Comparison of ENCODE assay signal across 8 cellular contexts in the genomic region with DNA sequence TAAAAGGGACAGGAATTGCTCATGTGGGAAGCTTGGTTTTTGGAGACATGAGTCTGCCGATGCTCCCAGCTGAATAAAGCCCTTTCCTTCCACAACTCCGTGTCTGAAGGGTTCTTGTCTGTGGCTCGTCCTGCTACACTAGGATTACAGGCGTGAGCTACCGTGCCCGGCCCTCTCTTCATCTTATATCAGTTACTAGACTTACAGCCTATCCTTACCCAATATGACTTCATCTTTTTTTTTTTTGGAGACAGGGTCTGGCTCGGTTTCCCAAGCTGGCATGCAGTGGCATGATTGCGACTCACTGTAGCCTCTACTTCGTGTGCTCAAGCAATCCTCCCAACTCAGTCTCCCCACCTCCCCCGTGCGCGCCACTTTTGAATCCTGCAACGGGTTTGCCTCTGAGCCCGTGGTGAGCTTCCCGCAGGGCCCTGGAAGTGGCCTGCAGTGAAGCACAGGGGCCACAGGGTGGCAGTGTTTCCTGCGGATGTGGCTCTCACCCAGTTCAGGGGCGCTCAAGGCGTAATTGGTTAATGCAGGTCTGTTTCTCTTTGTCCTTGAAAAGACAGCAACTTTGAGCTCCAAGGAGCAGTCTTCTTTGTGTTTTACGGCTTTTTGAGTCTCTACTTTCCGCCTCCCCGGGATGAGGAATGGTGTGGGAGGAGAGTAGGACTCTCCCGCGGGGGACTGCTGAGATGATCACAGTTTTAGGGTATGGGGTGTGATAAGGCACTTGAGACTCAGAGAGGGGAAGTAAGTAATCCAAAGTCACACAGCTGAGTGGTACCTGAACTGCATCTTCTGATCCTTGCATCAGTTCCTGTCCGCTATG. TPM values are rescaled to one million over a fixed set of nuclear protein-coding genes. Genes with fewer than 3 reads are reported as not detected.
A peak's percentile ranks its signal among the peaks of the same experiment; 100 is the strongest.
DNase-seq lines count a peak whose midpoint lies in the region; ATAC-seq and TF ChIP-seq lines count a peak whose summit lies in the region.

No MANE protein-coding gene starts in this region.

- intact Hi-C loops in mammary epithelial cell (cut with micrococcal nuclease) = loop anchor here (1.0 to 5.0 kb wide), 3 partner anchors 394 to 800 kb away; no protein-coding TSS in a partner anchor
- intact Hi-C loops in left colon (cut with DNase I, micrococcal nuclease) = loop anchor here (5.0 to 10.0 kb wide), 3 partner anchors 395 to 480 kb away; no protein-coding TSS in a partner anchor

- CTCF ChIA-PET in HEK293T (lab: Yijun Ruan, JAX) (interaction anchor here (0.5 to 3.0 kb wide), 16 partner anchors 8 to 478 kb away, joined by 3 to 48 read pairs (median 4); no protein-coding TSS in a partner anchor), mammary epithelial cell (lab: Charles Lee; ENCODE audit: low non-redundant PET) (interaction anchor here (0.5 to 1.2 kb wide), 7 partner anchors 43 to 959 kb away, joined by 3 to 18 read pairs (median 4); no protein-coding TSS in a partner anchor)

- dilution Hi-C loops in mammary epithelial cell (cut with HindIII; ENCODE audit: low sequenced_read_pairs) = loop anchor here (25.0 kb wide), 1 partner anchor 380 kb away; no protein-coding TSS in a partner anchor

- no peaks in the 10 kb centered on the region for H3K79me2 ChIP-seq in mammary epithelial cell (ENCODE audit: insufficient read depth, low read length)

- no peaks in the 10 kb centered on the region for H3K4me1 ChIP-seq in mammary epithelial cell (ENCODE audit: insufficient read depth, low read length)

- no peak overlapping the region for H3K4me3 ChIP-seq in mammary epithelial cell (replicated peaks in 1 of 3; ENCODE audit: insufficient read depth in 1 of 3, low read depth in 2 of 3, low read length in 3 of 3)

- peak; percentile 92 to 97 for TF ChIP-seq CTCF in mammary epithelial cell (conservative IDR thresholded peaks at IDR 0.05 in 1 of 2, IDR thresholded peaks at IDR 0.05 in 1 of 2; ENCODE audit: extremely low read depth in 1 of 2, insufficient read depth in 1 of 2, low read depth in 1 of 2, low read length in 2 of 2)

- no peaks in the 10 kb centered on the region for H4K20me1 ChIP-seq in mammary epithelial cell (ENCODE audit: insufficient read depth, low read length)

- no peak overlapping the region for H3K27ac ChIP-seq in mammary epithelial cell (ENCODE audit: insufficient read depth, low read depth, low read length)

- no peaks in the 10 kb centered on the region for H3K9me3 ChIP-seq in mammary epithelial cell (replicated peaks; ENCODE audit: insufficient read depth, low read length)

- in situ Hi-C loops in mammary epithelial cell (cut with MboI; ENCODE audit: low sequenced_read_pairs in 2 of 2) = loop anchor here (5.0 to 25.0 kb wide), 4 partner anchors 380 to 805 kb away; no protein-coding TSS in a partner anchor

- ATAC-seq in left colon = peak; percentile 88

- H3K36me3 ChIP-seq in mammary epithelial cell (ENCODE audit: insufficient read depth, low read length) = no peaks in the 10 kb centered on the region

- 29% methylated on average over 16 of the region's 24 CpGs for WGBS in mammary epithelial cell (ENCODE audit: low coverage, missing lambda C conversion rate)

- peak overlapping the region; percentile 41 for H2AFZ ChIP-seq in mammary epithelial cell (ENCODE audit: low read depth, low read length)

- POLR2A ChIA-PET in HEK293T (lab: Yijun Ruan, JAX) = interaction anchor here (0.6 to 1.0 kb wide), 3 partner anchors 156 to 899 kb away, joined by 3 to 5 read pairs (median 3); no protein-coding TSS in a partner anchor

- DNase-seq in DMS153 (lab: John Stamatoyannopoulos, UW) (peak; percentile 24), HEK293T (ENCODE audit: extremely low spot score) (peak; percentile 79), NCI-H2196 (lab: John Stamatoyannopoulos, UW; ENCODE audit: unreplicated experiment) (peak; percentile 84), mammary epithelial cell (peak; percentile 52), left colon (peak in 1 of 2 donors; percentile 49), cortex of kidney (lab: John Stamatoyannopoulos, UW) (no peak)
- DNase-seq in activated CD4-positive, CD25-positive, alpha-beta regulatory T cell treated with anti-CD3 and anti-CD28 coated beads, Interleukin-2, amount 50 U/mL, for 16 hours (ENCODE audit: low read depth, low spot score) = peak; percentile 44
- DNase-seq in stimulated activated CD4-positive, alpha-beta T cell treated with anti-CD3 and anti-CD28 coated beads, Interleukin-4, amount 100 ng/mL, for 1 hour = peak; percentile 68

- BruUV-seq in mammary epithelial cell (replicated peaks; lab: Mats Ljungman, UMichigan) = no TSS peak

- no peak overlapping the region for H3K9ac ChIP-seq in mammary epithelial cell (ENCODE audit: insufficient read depth, low read length)

- H3K4me2 ChIP-seq in mammary epithelial cell (ENCODE audit: insufficient read depth, low read depth, low read length) = no peak overlapping the region

- no peaks in the 10 kb centered on the region for H3K27me3 ChIP-seq in mammary epithelial cell (ENCODE audit: insufficient read depth, low read length)

TF ChIP-seq in HEK293T, 16 proteins besides CTCF, POLR2A, EP300 and RAD21:
- TF ChIP-seq ZNF384 (IDR thresholded peaks at IDR 0.05) (no peak), ELF4 (IDR thresholded peaks at IDR 0.05) (no peak), L3MBTL2 (conservative IDR thresholded peaks at IDR 0.05) (no peak), NFRKB (IDR thresholded peaks at IDR 0.05) (no peak), ARNT (IDR thresholded peaks at IDR 0.05) (no peak), SUZ12 (IDR thresholded peaks at IDR 0.05) (no peak), SP1 (IDR thresholded peaks at IDR 0.05) (no peak), LEF1 (IDR thresholded peaks at IDR 0.05; ENCODE audit: borderline replicate concordance) (no peak), CTBP1 (IDR thresholded peaks at IDR 0.05; ENCODE audit: borderline replicate concordance) (no peak), BHLHE40 (IDR thresholded peaks at IDR 0.05; ENCODE audit: borderline replicate concordance) (no peak), FOXK2 (IDR thresholded peaks at IDR 0.05) (no peak), HDGF (IDR thresholded peaks at IDR 0.05; ENCODE audit: borderline replicate concordance) (no peak), TARDBP (IDR thresholded peaks at IDR 0.05) (no peak), FOXM1 (IDR thresholded peaks at IDR 0.05; ENCODE audit: borderline replicate concordance) (no peak), FOXA1 (IDR thresholded peaks at IDR 0.05) (no peak)
- TF ChIP-seq, protein P1, sequence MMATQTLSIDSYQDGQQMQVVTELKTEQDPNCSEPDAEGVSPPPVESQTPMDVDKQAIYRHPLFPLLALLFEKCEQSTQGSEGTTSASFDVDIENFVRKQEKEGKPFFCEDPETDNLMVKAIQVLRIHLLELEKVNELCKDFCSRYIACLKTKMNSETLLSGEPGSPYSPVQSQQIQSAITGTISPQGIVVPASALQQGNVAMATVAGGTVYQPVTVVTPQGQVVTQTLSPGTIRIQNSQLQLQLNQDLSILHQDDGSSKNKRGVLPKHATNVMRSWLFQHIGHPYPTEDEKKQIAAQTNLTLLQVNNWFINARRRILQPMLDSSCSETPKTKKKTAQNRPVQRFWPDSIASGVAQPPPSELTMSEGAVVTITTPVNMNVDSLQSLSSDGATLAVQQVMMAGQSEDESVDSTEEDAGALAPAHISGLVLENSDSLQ (IDR thresholded peaks at IDR 0.05) = no peak

RNA-seq across cellular contexts. Expression of a gene that starts 22.7 kb away (rescaled TPM):
- total RNA-seq in mammary epithelial cell (1 to 10 TPM in 1 of 2 donors, under 1 TPM in 1; 0.38 to 3.2 TPM), left colon (1 to 10 TPM; 5.0 to 7.6 TPM)
- polyA plus RNA-seq in mammary epithelial cell = 0.18 TPM
- polyA minus RNA-seq in mammary epithelial cell = not detected
